ENCODE assay signal across 1 cellular context in the genomic region with DNA sequence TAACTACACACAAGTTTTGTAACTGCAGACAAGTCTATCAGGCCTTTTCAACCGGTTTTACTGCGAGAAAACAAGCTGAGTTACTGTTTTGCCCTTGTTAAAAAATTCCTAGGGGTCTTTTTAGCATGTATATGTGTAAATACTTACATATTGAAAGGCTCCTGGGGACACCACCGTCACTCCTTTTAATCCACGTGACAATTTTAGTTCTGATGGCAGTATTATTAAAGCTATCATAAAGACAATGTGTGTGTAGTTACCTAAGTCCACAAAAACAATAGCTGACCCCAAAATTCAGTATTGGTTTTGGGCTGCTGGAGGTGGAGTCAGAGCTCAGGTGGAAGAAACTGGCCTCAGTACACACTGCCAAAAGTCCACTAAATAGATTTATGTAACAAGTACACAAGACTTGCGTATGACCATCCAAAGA.
TF ChIP-seq lines count a peak whose summit lies in the region.

No MANE protein-coding gene starts in this region.

TF ChIP-seq in HepG2, 621 proteins besides CTCF, POLR2A, EP300 and RAD21 (continued from another document and continues in another):
- TF ChIP-seq, protein P1, sequence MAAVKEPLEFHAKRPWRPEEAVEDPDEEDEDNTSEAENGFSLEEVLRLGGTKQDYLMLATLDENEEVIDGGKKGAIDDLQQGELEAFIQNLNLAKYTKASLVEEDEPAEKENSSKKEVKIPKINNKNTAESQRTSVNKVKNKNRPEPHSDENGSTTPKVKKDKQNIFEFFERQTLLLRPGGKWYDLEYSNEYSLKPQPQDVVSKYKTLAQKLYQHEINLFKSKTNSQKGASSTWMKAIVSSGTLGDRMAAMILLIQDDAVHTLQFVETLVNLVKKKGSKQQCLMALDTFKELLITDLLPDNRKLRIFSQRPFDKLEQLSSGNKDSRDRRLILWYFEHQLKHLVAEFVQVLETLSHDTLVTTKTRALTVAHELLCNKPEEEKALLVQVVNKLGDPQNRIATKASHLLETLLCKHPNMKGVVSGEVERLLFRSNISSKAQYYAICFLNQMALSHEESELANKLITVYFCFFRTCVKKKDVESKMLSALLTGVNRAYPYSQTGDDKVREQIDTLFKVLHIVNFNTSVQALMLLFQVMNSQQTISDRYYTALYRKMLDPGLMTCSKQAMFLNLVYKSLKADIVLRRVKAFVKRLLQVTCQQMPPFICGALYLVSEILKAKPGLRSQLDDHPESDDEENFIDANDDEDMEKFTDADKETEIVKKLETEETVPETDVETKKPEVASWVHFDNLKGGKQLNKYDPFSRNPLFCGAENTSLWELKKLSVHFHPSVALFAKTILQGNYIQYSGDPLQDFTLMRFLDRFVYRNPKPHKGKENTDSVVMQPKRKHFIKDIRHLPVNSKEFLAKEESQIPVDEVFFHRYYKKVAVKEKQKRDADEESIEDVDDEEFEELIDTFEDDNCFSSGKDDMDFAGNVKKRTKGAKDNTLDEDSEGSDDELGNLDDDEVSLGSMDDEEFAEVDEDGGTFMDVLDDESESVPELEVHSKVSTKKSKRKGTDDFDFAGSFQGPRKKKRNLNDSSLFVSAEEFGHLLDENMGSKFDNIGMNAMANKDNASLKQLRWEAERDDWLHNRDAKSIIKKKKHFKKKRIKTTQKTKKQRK (IDR thresholded peaks at IDR 0.05; ENCODE audit: low read length), result no peak
- no peak for TF ChIP-seq ZNF17 (CRISPR knock-in tag; IDR thresholded peaks at IDR 0.05)
- no peak for TF ChIP-seq TAF1 (CRISPR knock-in tag; IDR thresholded peaks at IDR 0.05)
- no peak; the same call in 1 of the 2 replicates for TF ChIP-seq NFKBIZ (CRISPR knock-in tag; IDR thresholded peaks at IDR 0.05)
- no peak for TF ChIP-seq ZNF446 (CRISPR knock-in tag; IDR thresholded peaks at IDR 0.05)
- TF ChIP-seq, protein P2, sequence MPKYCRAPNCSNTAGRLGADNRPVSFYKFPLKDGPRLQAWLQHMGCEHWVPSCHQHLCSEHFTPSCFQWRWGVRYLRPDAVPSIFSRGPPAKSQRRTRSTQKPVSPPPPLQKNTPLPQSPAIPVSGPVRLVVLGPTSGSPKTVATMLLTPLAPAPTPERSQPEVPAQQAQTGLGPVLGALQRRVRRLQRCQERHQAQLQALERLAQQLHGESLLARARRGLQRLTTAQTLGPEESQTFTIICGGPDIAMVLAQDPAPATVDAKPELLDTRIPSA (CRISPR knock-in tag; IDR thresholded peaks at IDR 0.05; ENCODE audit: borderline replicate concordance), result no peak
- TF ChIP-seq, protein P3, sequence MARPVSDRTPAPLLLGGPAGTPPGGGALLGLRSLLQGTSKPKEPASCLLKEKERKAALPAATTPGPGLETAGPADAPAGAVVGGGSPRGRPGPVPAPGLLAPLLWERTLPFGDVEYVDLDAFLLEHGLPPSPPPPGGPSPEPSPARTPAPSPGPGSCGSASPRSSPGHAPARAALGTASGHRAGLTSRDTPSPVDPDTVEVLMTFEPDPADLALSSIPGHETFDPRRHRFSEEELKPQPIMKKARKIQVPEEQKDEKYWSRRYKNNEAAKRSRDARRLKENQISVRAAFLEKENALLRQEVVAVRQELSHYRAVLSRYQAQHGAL (CRISPR knock-in tag; IDR thresholded peaks at IDR 0.05; ENCODE audit: not compliant biosample characterization), result no peak
- TF ChIP-seq, protein P4, sequence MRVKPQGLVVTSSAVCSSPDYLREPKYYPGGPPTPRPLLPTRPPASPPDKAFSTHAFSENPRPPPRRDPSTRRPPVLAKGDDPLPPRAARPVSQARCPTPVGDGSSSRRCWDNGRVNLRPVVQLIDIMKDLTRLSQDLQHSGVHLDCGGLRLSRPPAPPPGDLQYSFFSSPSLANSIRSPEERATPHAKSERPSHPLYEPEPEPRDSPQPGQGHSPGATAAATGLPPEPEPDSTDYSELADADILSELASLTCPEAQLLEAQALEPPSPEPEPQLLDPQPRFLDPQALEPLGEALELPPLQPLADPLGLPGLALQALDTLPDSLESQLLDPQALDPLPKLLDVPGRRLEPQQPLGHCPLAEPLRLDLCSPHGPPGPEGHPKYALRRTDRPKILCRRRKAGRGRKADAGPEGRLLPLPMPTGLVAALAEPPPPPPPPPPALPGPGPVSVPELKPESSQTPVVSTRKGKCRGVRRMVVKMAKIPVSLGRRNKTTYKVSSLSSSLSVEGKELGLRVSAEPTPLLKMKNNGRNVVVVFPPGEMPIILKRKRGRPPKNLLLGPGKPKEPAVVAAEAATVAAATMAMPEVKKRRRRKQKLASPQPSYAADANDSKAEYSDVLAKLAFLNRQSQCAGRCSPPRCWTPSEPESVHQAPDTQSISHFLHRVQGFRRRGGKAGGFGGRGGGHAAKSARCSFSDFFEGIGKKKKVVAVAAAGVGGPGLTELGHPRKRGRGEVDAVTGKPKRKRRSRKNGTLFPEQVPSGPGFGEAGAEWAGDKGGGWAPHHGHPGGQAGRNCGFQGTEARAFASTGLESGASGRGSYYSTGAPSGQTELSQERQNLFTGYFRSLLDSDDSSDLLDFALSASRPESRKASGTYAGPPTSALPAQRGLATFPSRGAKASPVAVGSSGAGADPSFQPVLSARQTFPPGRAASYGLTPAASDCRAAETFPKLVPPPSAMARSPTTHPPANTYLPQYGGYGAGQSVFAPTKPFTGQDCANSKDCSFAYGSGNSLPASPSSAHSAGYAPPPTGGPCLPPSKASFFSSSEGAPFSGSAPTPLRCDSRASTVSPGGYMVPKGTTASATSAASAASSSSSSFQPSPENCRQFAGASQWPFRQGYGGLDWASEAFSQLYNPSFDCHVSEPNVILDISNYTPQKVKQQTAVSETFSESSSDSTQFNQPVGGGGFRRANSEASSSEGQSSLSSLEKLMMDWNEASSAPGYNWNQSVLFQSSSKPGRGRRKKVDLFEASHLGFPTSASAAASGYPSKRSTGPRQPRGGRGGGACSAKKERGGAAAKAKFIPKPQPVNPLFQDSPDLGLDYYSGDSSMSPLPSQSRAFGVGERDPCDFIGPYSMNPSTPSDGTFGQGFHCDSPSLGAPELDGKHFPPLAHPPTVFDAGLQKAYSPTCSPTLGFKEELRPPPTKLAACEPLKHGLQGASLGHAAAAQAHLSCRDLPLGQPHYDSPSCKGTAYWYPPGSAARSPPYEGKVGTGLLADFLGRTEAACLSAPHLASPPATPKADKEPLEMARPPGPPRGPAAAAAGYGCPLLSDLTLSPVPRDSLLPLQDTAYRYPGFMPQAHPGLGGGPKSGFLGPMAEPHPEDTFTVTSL (CRISPR knock-in tag; IDR thresholded peaks at IDR 0.05; ENCODE audit: borderline replicate concordance), result peak; percentile 25; the same call in 1 of the 2 replicates
- no peak for TF ChIP-seq NFKB2 (CRISPR knock-in tag; IDR thresholded peaks at IDR 0.05; ENCODE audit: borderline replicate concordance)
- TF ChIP-seq GFI1 (CRISPR knock-in tag; IDR thresholded peaks at IDR 0.05; ENCODE audit: borderline replicate concordance), result no peak
- 0 out of 2 replicates have a peak, but pooled peaks have one; percentile 35 for TF ChIP-seq SAP130 (CRISPR knock-in tag; IDR thresholded peaks at IDR 0.05; ENCODE audit: low read depth)
- TF ChIP-seq TBX3 (IDR thresholded peaks at IDR 0.05; ENCODE audit: borderline replicate concordance), result no peak
- TF ChIP-seq, protein P5, sequence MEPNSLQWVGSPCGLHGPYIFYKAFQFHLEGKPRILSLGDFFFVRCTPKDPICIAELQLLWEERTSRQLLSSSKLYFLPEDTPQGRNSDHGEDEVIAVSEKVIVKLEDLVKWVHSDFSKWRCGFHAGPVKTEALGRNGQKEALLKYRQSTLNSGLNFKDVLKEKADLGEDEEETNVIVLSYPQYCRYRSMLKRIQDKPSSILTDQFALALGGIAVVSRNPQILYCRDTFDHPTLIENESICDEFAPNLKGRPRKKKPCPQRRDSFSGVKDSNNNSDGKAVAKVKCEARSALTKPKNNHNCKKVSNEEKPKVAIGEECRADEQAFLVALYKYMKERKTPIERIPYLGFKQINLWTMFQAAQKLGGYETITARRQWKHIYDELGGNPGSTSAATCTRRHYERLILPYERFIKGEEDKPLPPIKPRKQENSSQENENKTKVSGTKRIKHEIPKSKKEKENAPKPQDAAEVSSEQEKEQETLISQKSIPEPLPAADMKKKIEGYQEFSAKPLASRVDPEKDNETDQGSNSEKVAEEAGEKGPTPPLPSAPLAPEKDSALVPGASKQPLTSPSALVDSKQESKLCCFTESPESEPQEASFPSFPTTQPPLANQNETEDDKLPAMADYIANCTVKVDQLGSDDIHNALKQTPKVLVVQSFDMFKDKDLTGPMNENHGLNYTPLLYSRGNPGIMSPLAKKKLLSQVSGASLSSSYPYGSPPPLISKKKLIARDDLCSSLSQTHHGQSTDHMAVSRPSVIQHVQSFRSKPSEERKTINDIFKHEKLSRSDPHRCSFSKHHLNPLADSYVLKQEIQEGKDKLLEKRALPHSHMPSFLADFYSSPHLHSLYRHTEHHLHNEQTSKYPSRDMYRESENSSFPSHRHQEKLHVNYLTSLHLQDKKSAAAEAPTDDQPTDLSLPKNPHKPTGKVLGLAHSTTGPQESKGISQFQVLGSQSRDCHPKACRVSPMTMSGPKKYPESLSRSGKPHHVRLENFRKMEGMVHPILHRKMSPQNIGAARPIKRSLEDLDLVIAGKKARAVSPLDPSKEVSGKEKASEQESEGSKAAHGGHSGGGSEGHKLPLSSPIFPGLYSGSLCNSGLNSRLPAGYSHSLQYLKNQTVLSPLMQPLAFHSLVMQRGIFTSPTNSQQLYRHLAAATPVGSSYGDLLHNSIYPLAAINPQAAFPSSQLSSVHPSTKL (CRISPR knock-in tag; IDR thresholded peaks at IDR 0.05), result 0 out of 2 replicates have a peak, but pooled peaks have one; percentile 26
- peak; percentile 17; the same call in 1 of the 2 replicates for TF ChIP-seq ATF7 (IDR thresholded peaks at IDR 0.05)
- no peak for TF ChIP-seq ATF7 (CRISPR knock-in tag; IDR thresholded peaks at IDR 0.05)
- TF ChIP-seq MXD4 (CRISPR knock-in tag; IDR thresholded peaks at IDR 0.05), result no peak
- no peak for TF ChIP-seq ZSCAN21 (CRISPR knock-in tag; IDR thresholded peaks at IDR 0.05; ENCODE audit: borderline replicate concordance)
- TF ChIP-seq, protein P6, sequence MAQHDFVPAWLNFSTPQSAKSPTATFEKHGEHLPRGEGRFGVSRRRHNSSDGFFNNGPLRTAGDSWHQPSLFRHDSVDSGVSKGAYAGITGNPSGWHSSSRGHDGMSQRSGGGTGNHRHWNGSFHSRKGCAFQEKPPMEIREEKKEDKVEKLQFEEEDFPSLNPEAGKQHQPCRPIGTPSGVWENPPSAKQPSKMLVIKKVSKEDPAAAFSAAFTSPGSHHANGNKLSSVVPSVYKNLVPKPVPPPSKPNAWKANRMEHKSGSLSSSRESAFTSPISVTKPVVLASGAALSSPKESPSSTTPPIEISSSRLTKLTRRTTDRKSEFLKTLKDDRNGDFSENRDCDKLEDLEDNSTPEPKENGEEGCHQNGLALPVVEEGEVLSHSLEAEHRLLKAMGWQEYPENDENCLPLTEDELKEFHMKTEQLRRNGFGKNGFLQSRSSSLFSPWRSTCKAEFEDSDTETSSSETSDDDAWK (CRISPR knock-in tag; IDR thresholded peaks at IDR 0.05), result no peak
- TF ChIP-seq SRSF9 (IDR thresholded peaks at IDR 0.05; ENCODE audit: borderline replicate concordance, insufficient read depth, low read depth, low read length, poor library complexity, severe bottlenecking), result no peak
- TF ChIP-seq ZMYM3 (CRISPR knock-in tag; IDR thresholded peaks at IDR 0.05), result no peak
- TF ChIP-seq YEATS4 (CRISPR knock-in tag; IDR thresholded peaks at IDR 0.05; ENCODE audit: borderline replicate concordance), result no peak
- no peak for TF ChIP-seq ATAD3A (CRISPR knock-in tag; IDR thresholded peaks at IDR 0.05)
- 0 out of 2 replicates have a peak, but pooled peaks have one; percentile 1 for TF ChIP-seq ZSCAN29 (CRISPR knock-in tag; conservative IDR thresholded peaks at IDR 0.05)
- TF ChIP-seq HOXA7 (CRISPR knock-in tag; IDR thresholded peaks at IDR 0.05), result no peak
- TF ChIP-seq, protein P7, sequence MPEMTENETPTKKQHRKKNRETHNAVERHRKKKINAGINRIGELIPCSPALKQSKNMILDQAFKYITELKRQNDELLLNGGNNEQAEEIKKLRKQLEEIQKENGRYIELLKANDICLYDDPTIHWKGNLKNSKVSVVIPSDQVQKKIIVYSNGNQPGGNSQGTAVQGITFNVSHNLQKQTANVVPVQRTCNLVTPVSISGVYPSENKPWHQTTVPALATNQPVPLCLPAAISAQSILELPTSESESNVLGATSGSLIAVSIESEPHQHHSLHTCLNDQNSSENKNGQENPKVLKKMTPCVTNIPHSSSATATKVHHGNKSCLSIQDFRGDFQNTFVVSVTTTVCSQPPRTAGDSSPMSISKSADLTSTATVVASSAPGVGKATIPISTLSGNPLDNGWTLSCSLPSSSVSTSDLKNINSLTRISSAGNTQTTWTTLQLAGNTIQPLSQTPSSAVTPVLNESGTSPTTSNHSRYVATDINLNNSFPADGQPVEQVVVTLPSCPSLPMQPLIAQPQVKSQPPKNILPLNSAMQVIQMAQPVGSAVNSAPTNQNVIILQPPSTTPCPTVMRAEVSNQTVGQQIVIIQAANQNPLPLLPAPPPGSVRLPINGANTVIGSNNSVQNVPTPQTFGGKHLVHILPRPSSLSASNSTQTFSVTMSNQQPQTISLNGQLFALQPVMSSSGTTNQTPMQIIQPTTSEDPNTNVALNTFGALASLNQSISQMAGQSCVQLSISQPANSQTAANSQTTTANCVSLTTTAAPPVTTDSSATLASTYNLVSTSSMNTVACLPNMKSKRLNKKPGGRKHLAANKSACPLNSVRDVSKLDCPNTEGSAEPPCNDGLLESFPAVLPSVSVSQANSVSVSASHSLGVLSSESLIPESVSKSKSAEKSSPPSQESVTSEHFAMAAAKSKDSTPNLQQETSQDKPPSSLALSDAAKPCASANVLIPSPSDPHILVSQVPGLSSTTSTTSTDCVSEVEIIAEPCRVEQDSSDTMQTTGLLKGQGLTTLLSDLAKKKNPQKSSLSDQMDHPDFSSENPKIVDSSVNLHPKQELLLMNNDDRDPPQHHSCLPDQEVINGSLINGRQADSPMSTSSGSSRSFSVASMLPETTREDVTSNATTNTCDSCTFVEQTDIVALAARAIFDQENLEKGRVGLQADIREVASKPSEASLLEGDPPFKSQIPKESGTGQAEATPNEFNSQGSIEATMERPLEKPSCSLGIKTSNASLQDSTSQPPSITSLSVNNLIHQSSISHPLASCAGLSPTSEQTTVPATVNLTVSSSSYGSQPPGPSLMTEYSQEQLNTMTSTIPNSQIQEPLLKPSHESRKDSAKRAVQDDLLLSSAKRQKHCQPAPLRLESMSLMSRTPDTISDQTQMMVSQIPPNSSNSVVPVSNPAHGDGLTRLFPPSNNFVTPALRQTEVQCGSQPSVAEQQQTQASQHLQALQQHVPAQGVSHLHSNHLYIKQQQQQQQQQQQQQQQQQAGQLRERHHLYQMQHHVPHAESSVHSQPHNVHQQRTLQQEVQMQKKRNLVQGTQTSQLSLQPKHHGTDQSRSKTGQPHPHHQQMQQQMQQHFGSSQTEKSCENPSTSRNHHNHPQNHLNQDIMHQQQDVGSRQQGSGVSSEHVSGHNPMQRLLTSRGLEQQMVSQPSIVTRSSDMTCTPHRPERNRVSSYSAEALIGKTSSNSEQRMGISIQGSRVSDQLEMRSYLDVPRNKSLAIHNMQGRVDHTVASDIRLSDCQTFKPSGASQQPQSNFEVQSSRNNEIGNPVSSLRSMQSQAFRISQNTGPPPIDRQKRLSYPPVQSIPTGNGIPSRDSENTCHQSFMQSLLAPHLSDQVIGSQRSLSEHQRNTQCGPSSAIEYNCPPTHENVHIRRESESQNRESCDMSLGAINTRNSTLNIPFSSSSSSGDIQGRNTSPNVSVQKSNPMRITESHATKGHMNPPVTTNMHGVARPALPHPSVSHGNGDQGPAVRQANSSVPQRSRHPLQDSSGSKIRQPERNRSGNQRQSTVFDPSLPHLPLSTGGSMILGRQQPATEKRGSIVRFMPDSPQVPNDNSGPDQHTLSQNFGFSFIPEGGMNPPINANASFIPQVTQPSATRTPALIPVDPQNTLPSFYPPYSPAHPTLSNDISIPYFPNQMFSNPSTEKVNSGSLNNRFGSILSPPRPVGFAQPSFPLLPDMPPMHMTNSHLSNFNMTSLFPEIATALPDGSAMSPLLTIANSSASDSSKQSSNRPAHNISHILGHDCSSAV (CRISPR knock-in tag; IDR thresholded peaks at IDR 0.05; ENCODE audit: borderline replicate concordance), result no peak
- peak; percentile 40 for TF ChIP-seq FOXA3 (CRISPR knock-in tag; IDR thresholded peaks at IDR 0.05)
- TF ChIP-seq TEAD3 (CRISPR knock-in tag; optimal IDR thresholded peaks at IDR 0.05; ENCODE audit: borderline replicate concordance), result peak; percentile 38
- no peak for TF ChIP-seq ZBTB3 (CRISPR knock-in tag; IDR thresholded peaks at IDR 0.05; ENCODE audit: borderline replicate concordance, low read depth)
- peak; percentile 51 for TF ChIP-seq HNF4A (CRISPR knock-in tag; IDR thresholded peaks at IDR 0.05)
